In the genomic region with DNA sequence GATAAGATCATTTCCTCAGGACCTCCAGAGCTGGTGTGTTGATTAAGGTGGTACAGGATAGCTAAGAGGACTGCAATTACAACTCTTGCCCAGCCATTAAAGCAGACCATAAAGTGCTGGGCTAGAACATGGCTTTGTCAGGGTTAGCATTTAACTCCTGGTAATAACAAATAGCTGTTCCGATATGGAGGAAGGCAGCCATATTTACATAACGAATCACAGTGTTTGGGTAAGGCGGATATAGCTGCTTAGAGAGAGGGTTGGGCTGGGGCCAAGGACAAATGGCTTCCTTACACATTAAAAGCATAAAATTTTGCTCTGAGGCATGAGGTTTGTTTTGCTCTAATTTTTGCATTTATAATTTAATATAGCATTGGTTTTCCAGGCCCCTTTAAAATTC, we compare ENCODE assay signal across 17 cellular contexts.
A peak's percentile ranks its signal among the peaks of the same experiment; 100 is the strongest.
DNase-seq lines count a peak whose midpoint lies in the region; FAIRE-seq and TF ChIP-seq lines count a peak whose summit lies in the region.
"Had no signal": no experiment of that assay in that cellular context is flagged by ENCODE, and none has a peak within 500 bp of the region (broad histone marks: within the 10 kb centered on the region; RNA-seq: fewer than 3 reads in every experiment).

No MANE protein-coding gene starts in this region.

- H3K36me3 ChIP-seq in Karpas-422 (ENCODE audit: insufficient read depth, low read length), result no peaks in the 10 kb centered on the region
- H3K36me3 ChIP-seq: tibial nerve had no signal

- no peak overlapping the region for H3K4me2 ChIP-seq in Karpas-422 (ENCODE audit: low read depth, low read length, poor library complexity, severe bottlenecking)

- TF ChIP-seq CTCF in AG10803 (conservative IDR thresholded peaks at IDR 0.05; ENCODE audit: low read length) (no peak), cardiac fibroblast (IDR thresholded peaks at IDR 0.05; ENCODE audit: low read depth, low read length) (no peak), mesothelial cell of epicardium (IDR thresholded peaks at IDR 0.05; ENCODE audit: unreplicated experiment) (no peak), nephron progenitor cell (IDR thresholded peaks at IDR 0.05) (no peak)

- no peaks in the 10 kb centered on the region for H3K27me3 ChIP-seq in Karpas-422 (ENCODE audit: low read length)
- H3K27me3 ChIP-seq: tibial nerve had no signal

- H3K9ac ChIP-seq in Karpas-422 (ENCODE audit: low read length), result no peak overlapping the region

- H3K27ac ChIP-seq in substantia nigra (ENCODE audit: low read depth, low read length, poor library complexity, severe bottlenecking) (no peak overlapping the region), Karpas-422 (ENCODE audit: low read length) (no peak overlapping the region)
- H3K27ac ChIP-seq: tibial nerve, VCaP had no signal

- DNase-seq in AG10803 (ENCODE audit: low read depth) (peak; percentile 42), HTR-8/SVneo (ENCODE audit: insufficient read length, low spot score) (no peak), cardiac fibroblast (ENCODE audit: low read depth in 2 of 2) (peak; percentile 18 to 25), mesothelial cell of epicardium (ENCODE audit: low spot score in 2 of 2, unreplicated experiment in 2 of 2) (no peak), nephron progenitor cell (no peak), substantia nigra (lab: John Stamatoyannopoulos, UW) (no peak), nucleus accumbens (lab: John Stamatoyannopoulos, UW) (no peak), Karpas-422 (no peak)
- DNase-seq: activated gamma-delta T cell treated with Interleukin-2 at 50 U/mL for 16 hours; C1 segment of cervical spinal cord; left cardiac atrium; naive thymus-derived CD4-positive, alpha-beta T cell; NCI-H187 treated with DMSO at 0.1 percent for 48 hours; stimulated activated CD4-positive, alpha-beta T cell treated with anti-CD3 and anti-CD28 coated beads, Interleukin-2, amount 100 ng/mL, for 24 hours; stimulated activated CD8-positive, alpha-beta memory T cell treated with anti-CD3 and anti-CD28 coated beads, Interleukin-4, amount 100 ng/mL, for 48 hours had no signal

- no peak overlapping the region for H3K4me3 Mint-ChIP-seq in mesothelial cell of epicardium
- no peak overlapping the region for H3K4me3 Mint-ChIP-seq in nephron progenitor cell
- H3K4me3 Mint-ChIP-seq: naive thymus-derived CD4-positive, alpha-beta T cell had no signal

- H2AFZ ChIP-seq in Karpas-422 (ENCODE audit: low read length), result no peak overlapping the region

- no peaks in the 10 kb centered on the region for H4K20me1 ChIP-seq in Karpas-422 (ENCODE audit: insufficient read depth, low read depth, low read length)

- peak overlapping the region; percentile 26 for H3K27ac Mint-ChIP-seq in mesothelial cell of epicardium
- no peak overlapping the region for H3K27ac Mint-ChIP-seq in nephron progenitor cell
- H3K27ac Mint-ChIP-seq: naive thymus-derived CD4-positive, alpha-beta T cell had no signal

- no peaks in the 10 kb centered on the region for H3K9me3 ChIP-seq in Karpas-422 (ENCODE audit: low read length)
- H3K9me3 ChIP-seq: tibial nerve had no signal

- H3K27me3 Mint-ChIP-seq in mesothelial cell of epicardium (ENCODE audit: low read depth) (no peaks in the 10 kb centered on the region), nephron progenitor cell (ENCODE audit: low read depth, poor library complexity) (no peaks in the 10 kb centered on the region)

- peak; percentile 44 for FAIRE-seq in HTR-8/SVneo (lab: Jason Lieb, UNC)

- H3K9me2 ChIP-seq in Karpas-422 (replicated peaks; ENCODE audit: insufficient read depth, low read length), result no peaks in the 10 kb centered on the region

- no peaks in the 10 kb centered on the region for H3K79me2 ChIP-seq in Karpas-422 (ENCODE audit: low read length)

- no peaks in the 10 kb centered on the region for H3K36me3 Mint-ChIP-seq in mesothelial cell of epicardium
- H3K36me3 Mint-ChIP-seq in nephron progenitor cell (ENCODE audit: low read depth), result no peaks in the 10 kb centered on the region
- H3K36me3 Mint-ChIP-seq: naive thymus-derived CD4-positive, alpha-beta T cell had no signal

- H3K4me3 ChIP-seq in AG10803 (ENCODE audit: low read length) (no peak overlapping the region), cardiac fibroblast (replicated peaks in 1 of 2; ENCODE audit: low read depth in 2 of 2, low read length in 2 of 2) (no peak overlapping the region), Karpas-422 (ENCODE audit: low read length) (no peak overlapping the region)
- H3K4me3 ChIP-seq: tibial nerve had no signal

- H3K4me1 Mint-ChIP-seq in mesothelial cell of epicardium, result peaks cover 31% of the 10 kb centered on the region
- peaks cover 32% of the 10 kb centered on the region for H3K4me1 Mint-ChIP-seq in nephron progenitor cell
- H3K4me1 Mint-ChIP-seq: naive thymus-derived CD4-positive, alpha-beta T cell had no signal

- no peaks in the 10 kb centered on the region for H3K9me3 Mint-ChIP-seq in mesothelial cell of epicardium
- no peaks in the 10 kb centered on the region for H3K9me3 Mint-ChIP-seq in nephron progenitor cell

- H3K4me1 ChIP-seq in Karpas-422 (ENCODE audit: low read length), result no peaks in the 10 kb centered on the region
- H3K4me1 ChIP-seq: tibial nerve had no signal

Comparison
In these comparisons a context has a peak if more than half of its experiments do, and no peak if none do; other contexts are left out.
1. DNase-seq: peak in AG10803 (single experiment) and cardiac fibroblast (2 of 2); none in HTR-8/SVneo (single experiment), mesothelial cell of epicardium (0 of 2), nephron progenitor cell (single experiment), substantia nigra (0 of 49), nucleus accumbens (0 of 56) and Karpas-422 (single experiment).